ENCODE assay signal across 1 cellular context in the genomic region with DNA sequence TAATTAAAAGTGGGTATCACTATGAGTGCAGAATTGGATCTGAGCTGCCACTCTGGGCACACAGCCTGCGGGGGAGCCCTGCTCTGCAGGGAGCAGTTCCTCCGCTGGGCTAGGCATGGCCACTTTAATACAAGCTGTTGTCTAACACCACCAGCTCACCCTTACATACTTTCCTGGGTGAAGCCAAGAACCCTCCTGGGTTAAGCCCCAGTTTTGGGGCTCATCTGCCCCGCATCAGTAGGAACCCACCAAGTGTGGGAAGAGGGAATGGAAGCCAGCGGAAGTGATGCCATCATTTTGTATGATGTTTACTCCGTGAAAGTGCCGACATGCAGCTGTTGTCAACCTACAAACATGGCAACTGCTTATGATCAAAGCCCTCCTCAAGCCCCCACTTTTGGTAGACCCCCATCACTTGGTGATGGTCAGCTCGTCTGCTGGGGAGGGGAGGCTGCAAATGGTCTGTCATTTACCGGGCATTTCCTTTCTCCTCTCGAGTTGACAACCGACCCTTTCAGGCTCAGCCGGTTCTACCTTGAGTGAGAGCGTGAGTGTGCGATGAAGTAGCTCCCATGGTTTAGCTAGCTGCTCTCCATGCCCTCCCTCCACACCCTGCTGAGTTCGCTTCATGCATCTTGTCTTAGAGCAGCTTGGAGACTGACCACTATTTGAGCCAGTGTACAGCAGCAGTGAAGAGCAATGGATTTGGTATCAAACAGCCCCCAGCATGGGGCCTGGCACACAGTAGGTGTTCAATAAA.
TF ChIP-seq lines count a peak whose summit lies in the region.

No MANE protein-coding gene starts in this region.

TF ChIP-seq in IMR-90, 13 proteins besides CTCF, POLR2A, EP300 and RAD21:
- TF ChIP-seq, protein P1, sequence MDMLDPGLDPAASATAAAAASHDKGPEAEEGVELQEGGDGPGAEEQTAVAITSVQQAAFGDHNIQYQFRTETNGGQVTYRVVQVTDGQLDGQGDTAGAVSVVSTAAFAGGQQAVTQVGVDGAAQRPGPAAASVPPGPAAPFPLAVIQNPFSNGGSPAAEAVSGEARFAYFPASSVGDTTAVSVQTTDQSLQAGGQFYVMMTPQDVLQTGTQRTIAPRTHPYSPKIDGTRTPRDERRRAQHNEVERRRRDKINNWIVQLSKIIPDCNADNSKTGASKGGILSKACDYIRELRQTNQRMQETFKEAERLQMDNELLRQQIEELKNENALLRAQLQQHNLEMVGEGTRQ (IDR thresholded peaks at IDR 0.05; ENCODE audit: low read depth, low read length), result no peak
- TF ChIP-seq MXI1 (IDR thresholded peaks at IDR 0.05; ENCODE audit: borderline replicate concordance, low read depth, low read length) (no peak), FOS (IDR thresholded peaks at IDR 0.05; ENCODE audit: low read depth, low read length) (no peak), NFE2L2 (IDR thresholded peaks at IDR 0.05; ENCODE audit: low read depth, low read length) (no peak), MAZ (IDR thresholded peaks at IDR 0.05; ENCODE audit: borderline replicate concordance, low read depth, low read length) (no peak), CEBPB (IDR thresholded peaks at IDR 0.05; ENCODE audit: low read depth, low read length) (no peak), RFX5 (IDR thresholded peaks at IDR 0.05; ENCODE audit: low read depth, low read length) (no peak), RCOR1 (IDR thresholded peaks at IDR 0.05; ENCODE audit: insufficient replicate concordance, low read length) (no peak), CHD1 (IDR thresholded peaks at IDR 0.05; ENCODE audit: low read depth, low read length) (no peak), BHLHE40 (IDR thresholded peaks at IDR 0.05; ENCODE audit: low read depth, low read length) (no peak), MAFK (IDR thresholded peaks at IDR 0.05; ENCODE audit: low read depth, low read length) (no peak), SMC3 (IDR thresholded peaks at IDR 0.05; ENCODE audit: low read depth, low read length) (no peak)
